Comparison of ENCODE assay signal across 14 cellular contexts in the genomic region with DNA sequence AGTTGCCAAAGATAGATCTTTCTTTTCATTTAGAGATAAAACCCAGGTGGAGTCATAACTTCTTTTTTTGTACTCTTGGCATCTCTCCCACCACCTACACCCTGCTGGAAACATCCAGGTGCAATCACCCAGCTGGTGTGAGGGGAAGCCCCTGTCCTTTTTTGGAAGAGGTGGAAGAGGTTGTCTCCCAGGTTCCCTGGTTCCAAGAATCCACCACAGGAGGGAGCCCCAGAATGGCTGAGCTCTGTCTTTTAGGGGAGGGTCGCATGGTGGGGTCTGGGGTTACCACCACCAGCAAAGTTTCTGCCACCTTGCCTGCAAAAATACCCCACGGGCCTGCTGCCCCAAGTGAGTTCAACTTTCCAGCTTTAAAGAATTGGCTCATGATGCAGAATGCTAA. TPM values are rescaled to one million over a fixed set of nuclear protein-coding genes. Genes with fewer than 3 reads are reported as not detected.
A peak's percentile ranks its signal among the peaks of the same experiment; 100 is the strongest.
DNase-seq lines count a peak whose midpoint lies in the region; ATAC-seq, FAIRE-seq and TF ChIP-seq lines count a peak whose summit lies in the region.
"Had no signal": no experiment of that assay in that cellular context is flagged by ENCODE, and none has a peak within 500 bp of the region (broad histone marks: within the 10 kb centered on the region; RNA-seq: fewer than 3 reads in every experiment).

No MANE protein-coding gene starts in this region.

- H3F3A ChIP-seq in SK-N-SH (replicated peaks; ENCODE audit: insufficient read depth) = no peaks in the 10 kb centered on the region

- H3K27ac ChIP-seq in SK-N-SH (ENCODE audit: low read depth in 2 of 2, low read length in 1 of 2) (no peak overlapping the region), RWPE1 (no peak overlapping the region), tibial artery (peak overlapping the region; percentile 81 to 91), kidney (ENCODE audit: low read depth in 2 of 2, low read length in 2 of 2) (no peak overlapping the region)
- H3K27ac ChIP-seq: Peyer's patch had no signal

- TF ChIP-seq POLR2A in H54 (IDR thresholded peaks at IDR 0.05; ENCODE audit: low read depth, low read length) = no peak

- H3K9ac ChIP-seq in SK-N-SH (no peak overlapping the region), kidney (ENCODE audit: low read length in 2 of 2) (no peak overlapping the region)

- H3K9me3 Mint-ChIP-seq in glutamatergic neuron (ENCODE audit: unreplicated experiment) = peaks cover 2% of the 10 kb centered on the region
- H3K9me3 Mint-ChIP-seq: activated naive CD8-positive, alpha-beta T cell treated with anti-CD3 and anti-CD28 coated beads, Interleukin-2, amount 10 ng/mL, durations not matched to agents 7 days and 5 days had no signal

- H3K27me3 Mint-ChIP-seq in glutamatergic neuron (ENCODE audit: unreplicated experiment) = no peaks in the 10 kb centered on the region

- H3K9me3 ChIP-seq in SK-N-SH (no peaks in the 10 kb centered on the region), tibial artery (no peaks in the 10 kb centered on the region), kidney (ENCODE audit: control insufficient read depth in 1 of 2, low read length in 2 of 2) (no peaks in the 10 kb centered on the region)
- H3K9me3 ChIP-seq: Peyer's patch had no signal

- ATAC-seq in SK-N-SH treated with all-trans-retinoic acid at 6 μM for 48 hours (no peak), GM21619 (IDR thresholded peaks at IDR 0.05; ENCODE audit: unreplicated experiment) (no peak)
- ATAC-seq: activated CD8-positive, alpha-beta memory T cell treated with anti-CD3 and anti-CD28 coated beads, Interleukin-2, amount 10 ng/mL, durations not matched to agents 7 days and 5 days; right cardiac atrium had no signal

- H3K4me1 ChIP-seq in SK-N-SH (ENCODE audit: control insufficient read depth in 1 of 2, insufficient read depth in 2 of 2, low read depth in 1 of 2, low read length in 1 of 2) (no peaks in the 10 kb centered on the region; a peak in 1 of 4 replicates), tibial artery (peaks cover 0 to 69% (median 34%) of the 10 kb centered on the region in 4 donors), kidney (ENCODE audit: control insufficient read depth in 1 of 2, insufficient read depth in 1 of 2, low read depth in 1 of 2, low read length in 2 of 2) (no peaks in the 10 kb centered on the region)
- H3K4me1 ChIP-seq: Peyer's patch had no signal

- CTCF ChIA-PET in SK-N-SH (lab: Yijun Ruan, JAX) (interaction anchor here (0.6 to 1.6 kb wide), 7 partner anchors 10 to 427 kb away, joined by 3 to 8 read pairs (median 3); a partner anchor contains a TSS), RWPE1 (lab: Yijun Ruan, JAX) (interaction anchor here (1.0 kb wide), 1 partner anchor 426 kb away, joined by 4 read pairs; no protein-coding TSS in a partner anchor)

- H3K79me2 ChIP-seq in SK-N-SH (ENCODE audit: insufficient read depth) = no peaks in the 10 kb centered on the region

- no peaks in the 10 kb centered on the region for H3K27me3 ChIP-seq in SK-N-SH (ENCODE audit: insufficient read depth)
- no peaks in the 10 kb centered on the region for H3K27me3 ChIP-seq in tibial artery
- H3K27me3 ChIP-seq: Peyer's patch had no signal

- intact Hi-C loops in tibial artery (cut with DNase I; ENCODE audit: low total_unique reads) (no loop called here), kidney (cut with DNase I) (no loop called here)

- 25% methylated on average over 2 of the region's 2 CpGs for WGBS in SK-N-SH (ENCODE audit: low lambda C conversion rate)

- POLR2A ChIA-PET in SK-N-SH (lab: Yijun Ruan, JAX) = no interaction called here
- POLR2A ChIA-PET in RWPE1 (lab: Yijun Ruan, JAX; ENCODE audit: low non-redundant PET) = no interaction called here

- H3K4me3 ChIP-seq in SK-N-SH (ENCODE audit: low read depth in 2 of 2, low read length in 1 of 2) (no peak overlapping the region), tibial artery (no peak overlapping the region), kidney (ENCODE audit: low read length in 2 of 2) (no peak overlapping the region)
- H3K4me3 ChIP-seq: Peyer's patch had no signal

- H3K4me3 Mint-ChIP-seq in glutamatergic neuron (ENCODE audit: unreplicated experiment) = no peak overlapping the region
- H3K4me3 Mint-ChIP-seq: activated CD8-positive, alpha-beta memory T cell treated with anti-CD3 and anti-CD28 coated beads, Interleukin-2, amount 10 ng/mL, durations not matched to agents 7 days and 5 days; activated naive CD8-positive, alpha-beta T cell treated with anti-CD3 and anti-CD28 coated beads, Interleukin-2, amount 10 ng/mL, durations not matched to agents 7 days and 5 days had no signal

- TF ChIP-seq RAD21 in SK-N-SH (IDR thresholded peaks at IDR 0.05; ENCODE audit: low read length) = peak; percentile 36; the same call in 1 of the 2 replicates

- no peaks in the 10 kb centered on the region for H4K20me1 ChIP-seq in SK-N-SH (ENCODE audit: insufficient read depth)

- no peak overlapping the region for H2AFZ ChIP-seq in SK-N-SH (ENCODE audit: low read depth)

- DNase-seq in SK-N-SH = peak; percentile 56
- peak; percentile 30 for DNase-seq in RWPE1 (ENCODE audit: low spot score)
- no peak for DNase-seq in glutamatergic neuron
- DNase-seq in tibial artery = no peak
- no peak for DNase-seq in kidney
- DNase-seq in H54 (ENCODE audit: insufficient read length, low spot score) = no peak
- DNase-seq: activated CD8-positive, alpha-beta memory T cell treated with anti-CD3 and anti-CD28 coated beads, Interleukin-2, amount 10 ng/mL, durations not matched to agents 7 days and 5 days; activated naive CD8-positive, alpha-beta T cell treated with anti-CD3 and anti-CD28 coated beads, Interleukin-2, amount 10 ng/mL, durations not matched to agents 7 days and 5 days; effector CD4-positive, alpha-beta T cell; Peyer's patch; substantia nigra had no signal

- no peak for TF ChIP-seq CTCF in SK-N-SH (IDR thresholded peaks at IDR 0.05)
- TF ChIP-seq CTCF in RWPE1 (conservative IDR thresholded peaks at IDR 0.05; ENCODE audit: low read depth) = peak; percentile 23; the same call in 1 of the 2 replicates
- TF ChIP-seq CTCF in glutamatergic neuron (IDR thresholded peaks at IDR 0.05; ENCODE audit: partially characterized antibody, unreplicated experiment) = peak; percentile 25
- TF ChIP-seq CTCF in tibial artery (IDR thresholded peaks at IDR 0.05) = peak; percentile 33 to 35
- TF ChIP-seq CTCF in kidney (IDR thresholded peaks at IDR 0.05; ENCODE audit: borderline replicate concordance, extremely low read depth, insufficient read depth) = no peak

- H3K36me3 ChIP-seq in SK-N-SH (replicated peaks in 1 of 2; ENCODE audit: control insufficient read depth in 1 of 2, insufficient read depth in 2 of 2, low read length in 1 of 2) (no peaks in the 10 kb centered on the region), tibial artery (no peaks in the 10 kb centered on the region), kidney (ENCODE audit: control insufficient read depth in 1 of 2, insufficient read depth in 2 of 2, low read length in 2 of 2) (no peaks in the 10 kb centered on the region)
- H3K36me3 ChIP-seq: Peyer's patch had no signal

- no peak overlapping the region for H3K4me2 ChIP-seq in SK-N-SH

- no peaks in the 10 kb centered on the region for H3K36me3 Mint-ChIP-seq in glutamatergic neuron (ENCODE audit: unreplicated experiment)
- H3K36me3 Mint-ChIP-seq: activated CD8-positive, alpha-beta memory T cell treated with anti-CD3 and anti-CD28 coated beads, Interleukin-2, amount 10 ng/mL, durations not matched to agents 7 days and 5 days; activated naive CD8-positive, alpha-beta T cell treated with anti-CD3 and anti-CD28 coated beads, Interleukin-2, amount 10 ng/mL, durations not matched to agents 7 days and 5 days had no signal

- TF ChIP-seq EP300 in SK-N-SH (IDR thresholded peaks at IDR 0.05; ENCODE audit: borderline replicate concordance in 1 of 2, low read depth in 1 of 2, low read length in 1 of 2) = no peak

- peaks cover 33% of the 10 kb centered on the region for H3K4me1 Mint-ChIP-seq in glutamatergic neuron (ENCODE audit: low read depth, unreplicated experiment)
- H3K4me1 Mint-ChIP-seq: activated CD8-positive, alpha-beta memory T cell treated with anti-CD3 and anti-CD28 coated beads, Interleukin-2, amount 10 ng/mL, durations not matched to agents 7 days and 5 days; activated naive CD8-positive, alpha-beta T cell treated with anti-CD3 and anti-CD28 coated beads, Interleukin-2, amount 10 ng/mL, durations not matched to agents 7 days and 5 days had no signal

- H3K27ac Mint-ChIP-seq in glutamatergic neuron (ENCODE audit: unreplicated experiment) = no peak overlapping the region
- H3K27ac Mint-ChIP-seq: activated CD8-positive, alpha-beta memory T cell treated with anti-CD3 and anti-CD28 coated beads, Interleukin-2, amount 10 ng/mL, durations not matched to agents 7 days and 5 days; activated naive CD8-positive, alpha-beta T cell treated with anti-CD3 and anti-CD28 coated beads, Interleukin-2, amount 10 ng/mL, durations not matched to agents 7 days and 5 days had no signal

- no peak for FAIRE-seq in kidney (lab: Jason Lieb, UNC)
- no peak for FAIRE-seq in H54 (lab: Jason Lieb, UNC)

- no peaks in the 10 kb centered on the region for H3K9me2 ChIP-seq in SK-N-SH

TF ChIP-seq in SK-N-SH, 30 proteins besides CTCF, POLR2A, EP300 and RAD21 (continues in another document):
- TF ChIP-seq POLR2AphosphoS5 (IDR thresholded peaks at IDR 0.05; ENCODE audit: low read depth, low read length) = no peak
- no peak for TF ChIP-seq TAF1 (IDR thresholded peaks at IDR 0.05; ENCODE audit: borderline replicate concordance, low read depth, low read length)
- TF ChIP-seq RFX5 (IDR thresholded peaks at IDR 0.05; ENCODE audit: low read length) = no peak
- TF ChIP-seq SMC3 (IDR thresholded peaks at IDR 0.05; ENCODE audit: low read depth, low read length) = peak; percentile 19; the same call in 1 of the 2 replicates

TF ChIP-seq in SK-N-SH treated with all-trans-retinoic acid at 6 μM for 48 hours, 23 proteins besides CTCF, POLR2A, EP300 and RAD21 (continues in another document):
- TF ChIP-seq BACH2 (CRISPR knock-in tag; IDR thresholded peaks at IDR 0.05; ENCODE audit: borderline replicate concordance) = no peak
- TF ChIP-seq ZFP30 (CRISPR knock-in tag; IDR thresholded peaks at IDR 0.05) = no peak
- no peak for TF ChIP-seq ESRRG (CRISPR knock-in tag; IDR thresholded peaks at IDR 0.05)

RNA-seq across cellular contexts. Expression of a gene that starts 10.8 kb away (rescaled TPM):
- polyA plus RNA-seq in SK-N-SH (2012; rRNA removed) (not detected in 2 replicates), kidney (ENCODE audit: insufficient read depth, low read depth, low replicate concordance) (6.5 TPM)
- not detected in 2 replicates for polyA plus RNA-seq in SK-N-SH (2012; cell fraction: cytosol; rRNA removed)
- polyA plus RNA-seq in SK-N-SH (2012; cell fraction: nucleus; rRNA removed) = not detected in 2 replicates
- total RNA-seq in glutamatergic neuron (ENCODE audit: unreplicated experiment) (0.44 TPM), kidney (13.1 TPM)
- total RNA-seq: activated CD8-positive, alpha-beta memory T cell treated with anti-CD3 and anti-CD28 coated beads, Interleukin-2, amount 10 ng/mL, durations not matched to agents 7 days and 5 days; activated naive CD8-positive, alpha-beta T cell treated with anti-CD3 and anti-CD28 coated beads, Interleukin-2, amount 10 ng/mL, durations not matched to agents 7 days and 5 days had no signal

Comparison
In these comparisons a context has a peak if more than half of its experiments do, and no peak if none do; other contexts are left out.
1. DNase-seq: peak in SK-N-SH (single experiment) and RWPE1 (single experiment); none in glutamatergic neuron (single experiment), tibial artery (0 of 2), kidney (single experiment) and H54 (single experiment).
2. H3K27ac ChIP-seq: peak in tibial artery (2 of 2); none in SK-N-SH (0 of 2), RWPE1 (single experiment) and kidney (0 of 2).
3. CTCF ChIP-seq: peak in RWPE1 (single experiment), glutamatergic neuron (single experiment) and tibial artery (2 of 2); none in SK-N-SH (single experiment) and kidney (single experiment).